Comparison of ENCODE assay signal across 16 cellular contexts in genomic region chr2:238362611-238363010, GRCh38. TPM values are rescaled to one million over a fixed set of nuclear protein-coding genes. Genes with fewer than 3 reads are reported as not detected.
A peak's percentile ranks its signal among the peaks of the same experiment; 100 is the strongest.
DNase-seq lines count a peak whose midpoint lies in the region; ATAC-seq, FAIRE-seq and TF ChIP-seq lines count a peak whose summit lies in the region.
"Had no signal": no experiment of that assay in that cellular context is flagged by ENCODE, and none has a peak within 500 bp of the region (broad histone marks: within the 10 kb centered on the region; RNA-seq: fewer than 3 reads in every experiment).

No MANE protein-coding gene starts in this region.

- intact Hi-C loops in right cardiac atrium (cut with DNase I), result loop anchor here in 2 of 4 donors (5.0 to 10.0 kb wide), 2 partner anchors 410 to 422 kb away; no protein-coding TSS in a partner anchor
- intact Hi-C loops in left ventricle myocardium inferior (cut with micrococcal nuclease), result no loop called here
- intact Hi-C loops in kidney (cut with DNase I), result loop anchor here (10.0 kb wide), 1 partner anchor 422 kb away; no protein-coding TSS in a partner anchor
- intact Hi-C loops in testis (cut with DNase I; ENCODE audit: low total_unique reads), result no loop called here

- H3K4me3 ChIP-seq in right cardiac atrium (ENCODE audit: low read length) (no peak overlapping the region), left ventricle myocardium inferior (no peak overlapping the region), kidney (ENCODE audit: low read length in 2 of 2) (no peak overlapping the region), testis (no peak overlapping the region)
- H3K4me3 ChIP-seq: GM23338 had no signal

- 59% methylated on average over 7 of the region's 7 CpGs for WGBS in right cardiac atrium
- WGBS in testis, 2 donors, result 63 to 64% methylated on average over 7 of the region's 7 CpGs

- no peak for TF ChIP-seq CTCF in left ventricle myocardium inferior (IDR thresholded peaks at IDR 0.05; ENCODE audit: borderline replicate concordance)
- TF ChIP-seq CTCF in kidney (IDR thresholded peaks at IDR 0.05; ENCODE audit: borderline replicate concordance, extremely low read depth, insufficient read depth), result no peak
- TF ChIP-seq CTCF in testis (IDR thresholded peaks at IDR 0.05), result no peak

- no peak for FAIRE-seq in kidney (lab: Jason Lieb, UNC)
- FAIRE-seq: GM12891 had no signal

- no peaks in the 10 kb centered on the region for H3K4me1 ChIP-seq in right cardiac atrium (ENCODE audit: control insufficient read depth, insufficient read depth, low read length)
- H3K4me1 ChIP-seq in left ventricle myocardium inferior, result peaks cover 14% of the 10 kb centered on the region
- no peaks in the 10 kb centered on the region for H3K4me1 ChIP-seq in kidney (ENCODE audit: control insufficient read depth in 1 of 2, insufficient read depth in 1 of 2, low read depth in 1 of 2, low read length in 2 of 2)
- H3K4me1 ChIP-seq in testis, result no peaks in the 10 kb centered on the region
- H3K4me1 ChIP-seq: BE2C had no signal

- H3K9ac ChIP-seq in kidney (ENCODE audit: low read length in 2 of 2), result no peak overlapping the region

- H3K27me3 ChIP-seq in right cardiac atrium (ENCODE audit: control insufficient read depth, insufficient read depth) (no peaks in the 10 kb centered on the region), left ventricle myocardium inferior (ENCODE audit: low read depth) (no peaks in the 10 kb centered on the region), testis (no peaks in the 10 kb centered on the region)
- H3K27me3 ChIP-seq: BE2C had no signal

- TF ChIP-seq POLR2A in testis (IDR thresholded peaks at IDR 0.05), result no peak

- H3K27ac ChIP-seq in right cardiac atrium (ENCODE audit: low read length) (no peak overlapping the region), left ventricle myocardium inferior (replicated peaks) (no peak overlapping the region), kidney (ENCODE audit: low read depth in 2 of 2, low read length in 2 of 2) (no peak overlapping the region), testis (no peak overlapping the region)
- H3K27ac ChIP-seq: C4-2B, HL-60 had no signal

- H3K36me3 ChIP-seq in left ventricle myocardium inferior (peaks cover 35% of the 10 kb centered on the region), kidney (ENCODE audit: control insufficient read depth in 1 of 2, insufficient read depth in 2 of 2, low read length in 2 of 2) (peaks cover 4 to 8% of the 10 kb centered on the region in 2 donors), testis (ENCODE audit: low read depth, missing control alignments) (no peaks in the 10 kb centered on the region)
- H3K36me3 ChIP-seq: BE2C had no signal

- H3K9me3 ChIP-seq in right cardiac atrium (ENCODE audit: control insufficient read depth, low read length), result no peaks in the 10 kb centered on the region
- no peaks in the 10 kb centered on the region for H3K9me3 ChIP-seq in left ventricle myocardium inferior (replicated peaks)
- H3K9me3 ChIP-seq in kidney (ENCODE audit: control insufficient read depth in 1 of 2, low read length in 2 of 2), result no peaks in the 10 kb centered on the region
- H3K9me3 ChIP-seq in testis, result no peaks in the 10 kb centered on the region
- H3K9me3 ChIP-seq: BE2C had no signal

- ATAC-seq in right cardiac atrium (peak; percentile 41 to 55), HG02571 (IDR thresholded peaks at IDR 0.05; ENCODE audit: unreplicated experiment) (no peak), HG02623 (IDR thresholded peaks at IDR 0.05; ENCODE audit: unreplicated experiment) (no peak)
- ATAC-seq: GM23338 had no signal

- peak in 2 of 3 donors; percentile 67 to 68 for DNase-seq in right cardiac atrium
- no peak for DNase-seq in left ventricle myocardium inferior
- peak; percentile 26 for DNase-seq in cerebellar cortex (ENCODE audit: low spot score)
- peak; percentile 52 for DNase-seq in kidney
- DNase-seq in testis, result peak; percentile 48
- no peak for DNase-seq in stimulated activated CD4-positive, alpha-beta T cell treated with anti-CD3 and anti-CD28 coated beads, Interleukin-1b, Interleukin-23, amount 100 ng/mL, for 48 hours
- DNase-seq: BE2C; CD4-positive, alpha-beta memory T cell; DMS79; H9 had no signal

RNA-seq across cellular contexts. Expression of gene TRAF3IP1, which starts 42.3 kb away (rescaled TPM):
- 10 to 100 TPM; 13.1 to 19.9 (median 17.2) TPM for total RNA-seq in right cardiac atrium
- polyA plus RNA-seq in right cardiac atrium, result 6.3 TPM
- 14.6 TPM for total RNA-seq in left ventricle myocardium inferior
- 24.2 TPM for total RNA-seq in kidney
- 6.4 TPM for polyA plus RNA-seq in kidney (ENCODE audit: insufficient read depth, low read depth, low replicate concordance)
- 10 to 100 TPM; 22.1 to 38.0 TPM for total RNA-seq in testis
- polyA plus RNA-seq in testis (ENCODE audit: insufficient read depth, low read depth, low replicate concordance), result 40.9 TPM

Comparison
In these comparisons a context has a peak if more than half of its experiments do, and no peak if none do; other contexts are left out.
1. DNase-seq: peak in right cardiac atrium (2 of 3), cerebellar cortex (single experiment), kidney (single experiment) and testis (single experiment); none in left ventricle myocardium inferior (single experiment) and stimulated activated CD4-positive, alpha-beta T cell treated with anti-CD3 and anti-CD28 coated beads, Interleukin-1b, Interleukin-23, amount 100 ng/mL, for 48 hours (single experiment).
2. ATAC-seq: peak in right cardiac atrium (2 of 2); none in HG02571 (single experiment) and HG02623 (single experiment).